ENCODE assay signal across 8 cellular contexts in the genomic region with DNA sequence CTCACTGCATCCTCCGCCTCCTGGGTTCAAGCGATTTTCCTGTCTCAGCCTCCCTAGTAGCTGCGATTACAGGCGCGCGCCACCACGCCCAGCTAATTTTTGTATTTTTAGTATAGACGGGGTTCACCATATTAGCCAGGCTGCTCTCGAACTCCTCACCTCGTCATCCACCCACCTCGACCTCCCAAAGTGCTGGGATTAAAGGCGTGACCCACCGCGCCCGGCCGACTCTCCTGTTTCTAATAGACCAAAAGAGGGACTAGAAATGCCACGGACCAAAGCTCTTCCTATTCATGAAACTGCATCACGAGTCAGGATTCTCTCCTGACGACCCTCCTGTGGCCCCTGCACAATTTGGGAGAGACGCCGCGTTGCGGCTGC. TPM values are rescaled to one million over a fixed set of nuclear protein-coding genes. Genes with fewer than 3 reads are reported as not detected.
DNase-seq lines count a peak whose midpoint lies in the region; ATAC-seq, FAIRE-seq and TF ChIP-seq lines count a peak whose summit lies in the region.

No MANE protein-coding gene starts in this region.

- ATAC-seq in heart right ventricle = peak in 4 of 8 donors; percentile 2 to 28 (median 19)
- ATAC-seq in lung (ENCODE audit: insufficient read depth, low FRiP score) = no peak
- ATAC-seq in HG03521 (IDR thresholded peaks at IDR 0.05; ENCODE audit: unreplicated experiment) = no peak

- peaks cover 5% of the 10 kb centered on the region for H3K9me3 Mint-ChIP-seq in astrocyte (ENCODE audit: unreplicated experiment)

- H3K36me3 Mint-ChIP-seq in astrocyte (ENCODE audit: low read depth, unreplicated experiment) = peaks cover 18% of the 10 kb centered on the region

- no peaks in the 10 kb centered on the region for H3K27me3 ChIP-seq in heart right ventricle
- no peaks in the 10 kb centered on the region for H3K27me3 ChIP-seq in astrocyte (ENCODE audit: insufficient read depth, low read length)
- no peaks in the 10 kb centered on the region for H3K27me3 ChIP-seq in lung (ENCODE audit: control insufficient read depth, insufficient read depth)
- no peaks in the 10 kb centered on the region for H3K27me3 ChIP-seq in vagina

- peaks cover 51% of the 10 kb centered on the region for H3K79me2 ChIP-seq in astrocyte (ENCODE audit: insufficient read depth, low read length)

- FAIRE-seq in astrocyte (lab: Jason Lieb, UNC) = no peak

- WGBS in heart right ventricle, 2 donors = 6% methylated on average over 23 of the region's 23 CpGs
- WGBS in lung, 2 donors = 4 to 7% methylated on average over 23 of the region's 23 CpGs

- peak overlapping the region; percentile 83 for H3K9ac ChIP-seq in astrocyte (ENCODE audit: low read length)

- H3K4me3 ChIP-seq in heart right ventricle (peak overlapping the region; percentile 64 to 89 (median 79)), astrocyte (ENCODE audit: insufficient read depth, low read depth, low read length) (peak overlapping the region; percentile 85), lung (peak overlapping the region; percentile 75), vagina (peak overlapping the region; percentile 77 to 83)

- H4K20me1 ChIP-seq in astrocyte (ENCODE audit: insufficient read depth, low read length) = peaks cover 4% of the 10 kb centered on the region

- H3K27ac Mint-ChIP-seq in astrocyte (ENCODE audit: unreplicated experiment) = peak overlapping the region; percentile 100

- no peak for TF ChIP-seq POLR2A in vagina (IDR thresholded peaks at IDR 0.05)

- H3K4me2 ChIP-seq in astrocyte (ENCODE audit: low read length) = peak overlapping the region; percentile 89

- H3K4me1 ChIP-seq in heart right ventricle (peaks cover 0 to 18% (median 8%) of the 10 kb centered on the region in 9 donors), astrocyte (ENCODE audit: insufficient read depth, low read length) (no peaks in the 10 kb centered on the region), lung (ENCODE audit: control insufficient read depth in 2 of 2, insufficient read depth in 2 of 2, low read length in 2 of 2) (peaks cover 0 to 5% of the 10 kb centered on the region in 2 donors), vagina (no peaks in the 10 kb centered on the region)

- H3K4me1 Mint-ChIP-seq in astrocyte (ENCODE audit: low read depth, unreplicated experiment) = no peaks in the 10 kb centered on the region

- peak overlapping the region; percentile 86 for H2AFZ ChIP-seq in astrocyte (ENCODE audit: low read depth, low read length)

- no peaks in the 10 kb centered on the region for H3K27me3 Mint-ChIP-seq in astrocyte (ENCODE audit: low read depth, unreplicated experiment)

- H3K4me3 Mint-ChIP-seq in astrocyte (ENCODE audit: unreplicated experiment) = peak overlapping the region; percentile 99

- H3K36me3 ChIP-seq in heart right ventricle = peaks cover 0 to 25% (median 0%) of the 10 kb centered on the region in 9 donors
- H3K36me3 ChIP-seq in astrocyte (ENCODE audit: insufficient read depth, low read length) = peaks cover 5% of the 10 kb centered on the region
- H3K36me3 ChIP-seq in lung (ENCODE audit: control insufficient read depth in 2 of 2, insufficient read depth in 2 of 2, low read length in 2 of 2) = peaks cover 0 to 4% of the 10 kb centered on the region in 2 donors
- H3K36me3 ChIP-seq in vagina = peaks cover 0 to 1% of the 10 kb centered on the region in 2 donors

- intact Hi-C loops in heart right ventricle (cut with DNase I) (loop anchor here in 3 of 10 donors (5.0 kb wide), 1 partner anchor 68 kb away; a partner anchor contains a TSS), cardiac septum (cut with DNase I) (loop anchor here (10.0 kb wide), 1 partner anchor 71 kb away; a partner anchor contains a TSS), vagina (cut with DNase I) (no loop called here)

- no peak for TF ChIP-seq CTCF in heart right ventricle (IDR thresholded peaks at IDR 0.05)
- TF ChIP-seq CTCF in astrocyte (IDR thresholded peaks at IDR 0.05; ENCODE audit: insufficient read depth, low read depth, low read length) = no peak
- no peak for TF ChIP-seq CTCF in lung (IDR thresholded peaks at IDR 0.05; ENCODE audit: control extremely low read depth, extremely low read depth)
- no peak for TF ChIP-seq CTCF in vagina (IDR thresholded peaks at IDR 0.05)

- H3K9me3 ChIP-seq in heart right ventricle = peaks cover 0 to 30% (median 0%) of the 10 kb centered on the region in 11 donors
- H3K9me3 ChIP-seq in astrocyte (ENCODE audit: insufficient read depth, low read depth, low read length) = no peaks in the 10 kb centered on the region
- peaks cover 0 to 5% of the 10 kb centered on the region in 2 donors for H3K9me3 ChIP-seq in lung (ENCODE audit: control insufficient read depth in 2 of 2, insufficient read depth in 1 of 2, low read length in 1 of 2)
- H3K9me3 ChIP-seq in vagina = no peaks in the 10 kb centered on the region

- peak in 1 of 2 donors; percentile 9 for DNase-seq in heart right ventricle
- no peak for DNase-seq in cardiac septum (ENCODE audit: low spot score)
- no peak for DNase-seq in astrocyte (ENCODE audit: low read depth)
- no peak for DNase-seq in lung (ENCODE audit: low spot score)
- DNase-seq in vagina (ENCODE audit: extremely low spot score in 2 of 2) = peak in 1 of 2 donors; percentile 52
- no peak for DNase-seq in activated CD4-positive, CD25-positive, alpha-beta regulatory T cell (lab: John Stamatoyannopoulos, UW)
- DNase-seq in NCI-H187 treated with DMSO at 0.1 percent for 48 hours (lab: John Stamatoyannopoulos, UW) = no peak

- H3K27ac ChIP-seq in heart right ventricle (peak overlapping the region; percentile 87 to 96 (median 92)), astrocyte (ENCODE audit: low read depth, low read length) (peak overlapping the region; percentile 85), lung (ENCODE audit: low read depth in 1 of 2, low read length in 1 of 2) (peak overlapping the region; percentile 88 to 96), vagina (peak overlapping the region; percentile 90)

RNA-seq across cellular contexts. Expression of a gene that starts 0.6 kb away (rescaled TPM):
- total RNA-seq in heart right ventricle (1 to 10 TPM; 5.0 to 9.5 (median 7.2) TPM), cardiac septum (6.3 TPM), astrocyte (11.8 and 15.3 TPM in 2 replicates), lung (10 to 100 TPM; 15.9 to 29.2 TPM), vagina (12.0 TPM)
- polyA plus RNA-seq in heart right ventricle (1 to 10 TPM; 1.9 to 7.2 TPM), lung (1 to 10 TPM; 3.1 to 5.4 TPM)
